8 cellular contexts compared by ENCODE assay signal in genomic region chr20:46362931-46363872, GRCh38. TPM values are rescaled to one million over a fixed set of nuclear protein-coding genes. Genes with fewer than 3 reads are reported as not detected.
DNase-seq lines count a peak whose midpoint lies in the region; ATAC-seq and TF ChIP-seq lines count a peak whose summit lies in the region.

No MANE protein-coding gene starts in this region.

- no peak for TF ChIP-seq RAD21 in SK-N-SH (IDR thresholded peaks at IDR 0.05; ENCODE audit: low read length)

- H3K9ac ChIP-seq in SK-N-SH, result peak overlapping the region; percentile 94

- peak overlapping the region; percentile 88 for H3K4me2 ChIP-seq in SK-N-SH

- WGBS in SK-N-SH (ENCODE audit: low lambda C conversion rate), result 64% methylated on average over 14 of the region's 14 CpGs

- H3K9me3 ChIP-seq in SK-N-SH (no peaks in the 10 kb centered on the region), muscle layer of duodenum (ENCODE audit: control insufficient read depth in 1 of 2, low read length in 2 of 2) (no peaks in the 10 kb centered on the region)

- CTCF ChIA-PET in SK-N-SH (lab: Yijun Ruan, JAX), result interaction anchor here (1.0 to 4.8 kb wide), 7 partner anchors 13 to 235 kb away, joined by 3 to 17 read pairs (median 4); partner anchors contain the start of gene ELMO2

- H3K4me3 ChIP-seq in SK-N-SH (ENCODE audit: low read depth in 2 of 2, low read length in 1 of 2), result peak overlapping the region; percentile 77 to 84
- peak overlapping the region; percentile 94 for H3K4me3 ChIP-seq in HL-60 (replicated peaks; ENCODE audit: insufficient read depth, low read length)
- H3K4me3 ChIP-seq in brain microvascular endothelial cell (ENCODE audit: low read depth, low read length), result peak overlapping the region; percentile 94
- peak overlapping the region; percentile 91 to 94 for H3K4me3 ChIP-seq in muscle layer of duodenum (ENCODE audit: low read depth in 1 of 2, low read length in 2 of 2)

- peaks cover 35% of the 10 kb centered on the region for H3K79me2 ChIP-seq in SK-N-SH (ENCODE audit: insufficient read depth)

- ATAC-seq in SK-N-SH treated with all-trans-retinoic acid at 6 μM for 48 hours, result no peak

- no peak for TF ChIP-seq CTCF in SK-N-SH (IDR thresholded peaks at IDR 0.05)
- no peak for TF ChIP-seq CTCF in HL-60 (IDR thresholded peaks at IDR 0.05; ENCODE audit: insufficient read depth, low read length)
- TF ChIP-seq CTCF in brain microvascular endothelial cell (IDR thresholded peaks at IDR 0.05; ENCODE audit: low read depth, low read length, missing control alignments), result no peak

- no peaks in the 10 kb centered on the region for H3K9me2 ChIP-seq in SK-N-SH

- peak overlapping the region; percentile 17 to 92; a peak in 2 of 4 replicates for H3K27ac ChIP-seq in SK-N-SH (ENCODE audit: low read depth in 2 of 2, low read length in 1 of 2)
- peak overlapping the region; percentile 96 for H3K27ac ChIP-seq in HL-60 (replicated peaks)
- H3K27ac ChIP-seq in brain microvascular endothelial cell, result peak overlapping the region; percentile 100
- peak overlapping the region; percentile 82 for H3K27ac ChIP-seq in muscle layer of duodenum (ENCODE audit: low read length)

- POLR2A ChIA-PET in SK-N-SH (lab: Yijun Ruan, JAX), result interaction anchor here (0.7 to 1.9 kb wide), 7 partner anchors 10 to 75 kb away, joined by 3 to 7 read pairs (median 5); partner anchors contain the start of gene ELMO2

- H3K27me3 ChIP-seq in SK-N-SH (ENCODE audit: insufficient read depth), result no peaks in the 10 kb centered on the region
- no peaks in the 10 kb centered on the region for H3K27me3 ChIP-seq in HL-60 (ENCODE audit: insufficient read depth, poor library complexity, severe bottlenecking)
- H3K27me3 ChIP-seq in brain microvascular endothelial cell (replicated peaks), result no peaks in the 10 kb centered on the region
- H3K27me3 ChIP-seq in muscle layer of duodenum (ENCODE audit: low read depth, low read length), result no peaks in the 10 kb centered on the region

- TF ChIP-seq EP300 in SK-N-SH (IDR thresholded peaks at IDR 0.05; ENCODE audit: borderline replicate concordance in 1 of 2, low read depth in 1 of 2, low read length in 1 of 2), result no peak

- in situ Hi-C loops in brain microvascular endothelial cell (cut with HindIII; ENCODE audit: low pct_ligation_motif_present, low sequenced_read_pairs), result no loop called here

- DNase-seq in SK-N-SH (no peak), HL-60 (ENCODE audit: low read depth in 1 of 2, low spot score in 1 of 2) (peak; percentile 56), brain microvascular endothelial cell (no peak), NCI-H1694 (lab: John Stamatoyannopoulos, UW) (no peak), SHP77 (lab: John Stamatoyannopoulos, UW) (no peak), NCI-H748 (lab: John Stamatoyannopoulos, UW; ENCODE audit: unreplicated experiment) (no peak)

- peaks cover 5% of the 10 kb centered on the region for H3F3A ChIP-seq in SK-N-SH (replicated peaks; ENCODE audit: insufficient read depth)

- H3K4me1 ChIP-seq in SK-N-SH (ENCODE audit: control insufficient read depth in 1 of 2, insufficient read depth in 2 of 2, low read depth in 1 of 2, low read length in 1 of 2) (peaks cover 0 to 33% of the 10 kb centered on the region in 2 experiments; a peak in 2 of 4 replicates), muscle layer of duodenum (ENCODE audit: control insufficient read depth in 1 of 2, insufficient read depth in 2 of 2, low read length in 2 of 2) (peaks cover 19 to 50% of the 10 kb centered on the region in 2 donors)

- no peak overlapping the region for H2AFZ ChIP-seq in SK-N-SH (ENCODE audit: low read depth)

- peaks cover 29% of the 10 kb centered on the region for H4K20me1 ChIP-seq in SK-N-SH (ENCODE audit: insufficient read depth)

- H3K36me3 ChIP-seq in SK-N-SH (replicated peaks in 1 of 2; ENCODE audit: control insufficient read depth in 1 of 2, insufficient read depth in 2 of 2, low read length in 1 of 2) (peaks cover 11 to 49% of the 10 kb centered on the region in 2 experiments), brain microvascular endothelial cell (replicated peaks) (peaks cover 30% of the 10 kb centered on the region), muscle layer of duodenum (ENCODE audit: control insufficient read depth in 1 of 2, insufficient read depth in 2 of 2, low read length in 2 of 2) (peaks cover 30% of the 10 kb centered on the region in 2 donors)

TF ChIP-seq in SK-N-SH, 30 proteins besides CTCF, POLR2A, EP300 and RAD21 (continues in another document):
- no peak for TF ChIP-seq PBX3 (IDR thresholded peaks at IDR 0.05)
- TF ChIP-seq CHD2 (IDR thresholded peaks at IDR 0.05; ENCODE audit: low read length, partially characterized antibody), result no peak
- no peak for TF ChIP-seq EZH2phosphoT487 (IDR thresholded peaks at IDR 0.05; ENCODE audit: borderline replicate concordance, low read depth)
- TF ChIP-seq RXRA (IDR thresholded peaks at IDR 0.05; ENCODE audit: borderline replicate concordance, low read depth), result no peak

TF ChIP-seq in SK-N-SH treated with all-trans-retinoic acid at 6 μM for 48 hours, 23 proteins besides CTCF, POLR2A, EP300 and RAD21:
- no peak for TF ChIP-seq ISL1 (CRISPR knock-in tag; IDR thresholded peaks at IDR 0.05)
- no peak for TF ChIP-seq ESRRG (CRISPR knock-in tag; IDR thresholded peaks at IDR 0.05)
- TF ChIP-seq ZFP3 (CRISPR knock-in tag; IDR thresholded peaks at IDR 0.05), result no peak
- no peak for TF ChIP-seq ZNF565 (CRISPR knock-in tag; conservative IDR thresholded peaks at IDR 0.05; ENCODE audit: low read depth)
- no peak for TF ChIP-seq ZFP30 (CRISPR knock-in tag; IDR thresholded peaks at IDR 0.05)
- no peak for TF ChIP-seq POU6F1 (CRISPR knock-in tag; IDR thresholded peaks at IDR 0.05; ENCODE audit: borderline replicate concordance, low read depth)
- no peak for TF ChIP-seq OSR1 (CRISPR knock-in tag; IDR thresholded peaks at IDR 0.05)
- no peak for TF ChIP-seq SNAI2 (CRISPR knock-in tag; IDR thresholded peaks at IDR 0.05)
- TF ChIP-seq RARB (CRISPR knock-in tag; IDR thresholded peaks at IDR 0.05), result no peak
- TF ChIP-seq TCF4 (CRISPR knock-in tag; IDR thresholded peaks at IDR 0.05; ENCODE audit: borderline replicate concordance), result no peak
- no peak for TF ChIP-seq CREB5 (CRISPR knock-in tag; IDR thresholded peaks at IDR 0.05; ENCODE audit: low read depth)
- no peak for TF ChIP-seq ZNF8 (CRISPR knock-in tag; IDR thresholded peaks at IDR 0.05)
- no peak for TF ChIP-seq ARNTL (CRISPR knock-in tag; IDR thresholded peaks at IDR 0.05; ENCODE audit: borderline replicate concordance, low read depth)
- no peak for TF ChIP-seq CSRNP3 (CRISPR knock-in tag; IDR thresholded peaks at IDR 0.05)
- TF ChIP-seq PPARA (CRISPR knock-in tag; IDR thresholded peaks at IDR 0.05; ENCODE audit: borderline replicate concordance), result no peak
- no peak for TF ChIP-seq ZNF70 (CRISPR knock-in tag; IDR thresholded peaks at IDR 0.05)

RNA-seq across cellular contexts. Expression of gene ELMO2, which starts 43.2 kb away (rescaled TPM):
- 32.1 and 38.5 TPM in 2 replicates for polyA plus RNA-seq in SK-N-SH (2012; rRNA removed)
- 22.3 and 28.4 TPM in 2 replicates for polyA plus RNA-seq in SK-N-SH (2012; cell fraction: cytosol; rRNA removed)
- 50.3 and 60.9 TPM in 2 replicates for polyA plus RNA-seq in SK-N-SH (2012; cell fraction: nucleus; rRNA removed)

RNA-seq across cellular contexts. Expression of gene CDH22, which starts 54.9 kb away (rescaled TPM):
- 0.03 TPM in 1 of 2 replicates, not detected in the other for polyA plus RNA-seq in SK-N-SH (2012; rRNA removed)
- not detected in 2 replicates for polyA plus RNA-seq in SK-N-SH (2012; cell fraction: cytosol; rRNA removed)
- not detected in 2 replicates for polyA plus RNA-seq in SK-N-SH (2012; cell fraction: nucleus; rRNA removed)

Comparison
In these comparisons a context has a peak if more than half of its experiments do, and no peak if none do; other contexts are left out.
1. DNase-seq: peak in HL-60 (2 of 2); none in SK-N-SH (single experiment), brain microvascular endothelial cell (single experiment), NCI-H1694 (single experiment), SHP77 (0 of 2) and NCI-H748 (single experiment).
2. Peak in every context shown above with its lines, with median percentiles within 50 percentile points of each other: H3K27ac ChIP-seq and H3K4me3 ChIP-seq.